Comparison of ENCODE assay signal across 8 cellular contexts in the genomic region with DNA sequence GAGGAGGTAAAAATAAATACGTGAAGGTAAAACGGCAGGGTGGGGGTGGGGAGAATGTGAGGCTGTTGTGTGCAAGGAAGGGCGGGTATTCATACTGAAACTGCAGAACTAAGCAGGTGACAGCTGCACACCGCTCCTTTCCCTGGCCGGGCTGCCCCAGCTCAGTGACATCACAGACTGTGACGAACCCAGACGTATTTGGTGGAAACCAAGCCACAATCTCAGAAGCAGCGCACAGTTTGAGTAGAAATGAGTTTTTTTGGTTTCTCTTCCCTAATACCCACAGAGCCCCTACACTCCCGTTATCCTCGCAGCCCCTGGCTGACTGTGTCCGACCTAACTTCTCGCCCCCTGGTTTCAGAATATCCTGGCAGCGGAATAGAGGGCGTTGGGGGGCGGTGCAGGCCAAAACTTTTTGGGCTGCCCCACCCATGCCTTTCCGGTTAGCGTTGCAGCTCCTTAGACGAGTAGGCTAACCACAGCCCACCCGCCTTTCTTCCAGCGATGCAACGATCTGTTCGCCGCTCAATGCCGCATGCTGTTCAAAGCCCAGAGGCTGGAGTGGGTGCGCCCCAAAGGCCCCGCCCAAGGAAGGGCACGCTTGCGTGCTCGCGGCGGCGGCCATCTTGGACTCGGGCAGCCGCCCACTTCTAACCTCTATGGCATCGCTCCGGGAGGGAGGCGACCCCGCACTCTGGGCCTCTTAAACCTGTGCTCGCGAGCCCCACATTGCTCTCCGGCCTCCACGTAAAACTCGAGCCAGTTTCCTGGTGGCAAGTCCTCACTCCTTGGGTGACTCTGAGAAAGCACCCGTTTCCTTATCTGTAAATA. TPM values are rescaled to one million over a fixed set of nuclear protein-coding genes. Genes with fewer than 3 reads are reported as not detected.
DNase-seq lines count a peak whose midpoint lies in the region; ATAC-seq, FAIRE-seq and TF ChIP-seq lines count a peak whose summit lies in the region.

No MANE protein-coding gene starts in this region.

- POLR2A ChIA-PET in AG04449 (lab: Yijun Ruan, JAX), result interaction anchor here (0.9 kb wide), 1 partner anchor 8 kb away, joined by 4 read pairs; no protein-coding TSS in a partner anchor

- no peaks in the 10 kb centered on the region for H3K27me3 ChIP-seq in keratinocyte (ENCODE audit: control insufficient read depth, extremely low read depth, insufficient read depth, low read length)

- H4K20me1 ChIP-seq in keratinocyte (ENCODE audit: control insufficient read depth, extremely low read depth, insufficient read depth, low read length), result no peaks in the 10 kb centered on the region

- H3K4me3 ChIP-seq in AG04449 (ENCODE audit: low read depth, low read length), result peak overlapping the region; percentile 64
- H3K4me3 ChIP-seq in keratinocyte (ENCODE audit: control insufficient read depth in 2 of 3, extremely low read depth in 1 of 3, insufficient read depth in 2 of 3, low read depth in 1 of 3, low read length in 3 of 3), result peak overlapping the region; percentile 22 to 76 (median 64)

- no peak for TF ChIP-seq CTCF in AG04449 (IDR thresholded peaks at IDR 0.05; ENCODE audit: insufficient read depth, low read length, missing control alignments)
- TF ChIP-seq CTCF in keratinocyte (optimal IDR thresholded peaks at IDR 0.05 in 1 of 3, IDR thresholded peaks at IDR 0.05 in 1 of 3, conservative IDR thresholded peaks at IDR 0.05 in 1 of 3; ENCODE audit: extremely low read depth in 1 of 3, insufficient read depth in 2 of 3, low read length in 3 of 3), result no peak

- H3K9ac ChIP-seq in keratinocyte (ENCODE audit: control insufficient read depth, extremely low read depth, insufficient read depth, low read length), result peak overlapping the region; percentile 79

- H3K79me2 ChIP-seq in keratinocyte (ENCODE audit: control insufficient read depth, insufficient read depth, low read length), result peaks cover 17% of the 10 kb centered on the region

- H2AFZ ChIP-seq in keratinocyte (ENCODE audit: control insufficient read depth, low read length), result peak overlapping the region; percentile 87

- dilution Hi-C loops in keratinocyte (cut with MboI; ENCODE audit: extremely low pct_ligation_motif_present, low sequenced_read_pairs), result no loop called here

- H3K9me1 ChIP-seq in keratinocyte (ENCODE audit: control insufficient read depth, extremely low read depth, insufficient read depth, low read length), result no peaks in the 10 kb centered on the region

- ATAC-seq in GM18873 (IDR thresholded peaks at IDR 0.05; ENCODE audit: low FRiP score, unreplicated experiment), result peak; percentile 76
- peak; percentile 71 for ATAC-seq in HG03103 (IDR thresholded peaks at IDR 0.05; ENCODE audit: low read depth, unreplicated experiment)

- H3K4me1 ChIP-seq in keratinocyte (ENCODE audit: control insufficient read depth, extremely low read depth, insufficient read depth, low read length), result peaks cover 25% of the 10 kb centered on the region

- H3K27ac ChIP-seq in caudate nucleus (ENCODE audit: low read depth, low read length), result peak overlapping the region; percentile 95
- peak overlapping the region; percentile 81 for H3K27ac ChIP-seq in keratinocyte (ENCODE audit: control insufficient read depth, insufficient read depth, low read length)

- CTCF ChIA-PET in AG04449 (lab: Yijun Ruan, JAX), result interaction anchor here (0.7 to 1.5 kb wide), 4 partner anchors 8 to 197 kb away, joined by 3 read pairs; no protein-coding TSS in a partner anchor

- no peak for FAIRE-seq in keratinocyte (lab: Jason Lieb, UNC)

- H3K36me3 ChIP-seq in keratinocyte (ENCODE audit: control insufficient read depth in 2 of 2, extremely low read depth in 1 of 2, insufficient read depth in 2 of 2, low read length in 2 of 2), result peaks cover 30 to 33% of the 10 kb centered on the region in 2 experiments

- H3K9me3 ChIP-seq in keratinocyte (ENCODE audit: control insufficient read depth, low read depth, low read length), result no peaks in the 10 kb centered on the region

- peak overlapping the region; percentile 90 for H3K4me2 ChIP-seq in keratinocyte (ENCODE audit: control insufficient read depth, extremely low read depth, insufficient read depth, low read depth, low read length)

- DNase-seq in AG04449 (ENCODE audit: low read depth, low spot score), result no peak
- DNase-seq in NCI-H226, result peak; percentile 62
- DNase-seq in activated CD4-positive, CD25-positive, alpha-beta regulatory T cell (lab: John Stamatoyannopoulos, UW), result peak; percentile 69 to 90 (median 81)
- peak in 58 of 61 donors; percentile 34 to 91 (median 74) for DNase-seq in caudate nucleus (lab: John Stamatoyannopoulos, UW)
- no peak for DNase-seq in keratinocyte (ENCODE audit: low read depth, low spot score)
- peak; percentile 96 for DNase-seq in stimulated activated CD4-positive, alpha-beta T cell treated with anti-CD3 and anti-CD28 coated beads, Interleukin-15, amount 100 ng/mL, for 24 hours

RNA-seq across cellular contexts. Expression of gene BAK1, which starts 9.1 kb away (rescaled TPM):
- 61.1 to 93.0 TPM (median 71.1 TPM) in 3 replicates for polyA plus RNA-seq in keratinocyte
- 5.8 TPM for polyA plus RNA-seq in keratinocyte (2011; ENCODE audit: low read depth)
- 62.2 and 89.3 TPM in 2 replicates for polyA plus RNA-seq in keratinocyte (2011; cell fraction: cytosol; rRNA removed)
- polyA plus RNA-seq in keratinocyte (2011; cell fraction: nucleus; rRNA removed), result 43.7 and 54.2 TPM in 2 replicates
- polyA plus RNA-seq in keratinocyte (2012; ENCODE audit: low replicate concordance), result 37.3 and 78.3 TPM in 2 replicates
- polyA minus RNA-seq in keratinocyte, result 77.2 to 120 TPM (median 120 TPM) in 3 replicates
- polyA minus RNA-seq in keratinocyte (2011; cell fraction: cytosol; rRNA and poly(A)+ RNA removed), result 138 TPM
- polyA minus RNA-seq in keratinocyte (2011; cell fraction: nucleus; rRNA and poly(A)+ RNA removed), result 39.0 and 43.5 TPM in 2 replicates

RNA-seq across cellular contexts. Expression of gene ITPR3, which starts 50.1 kb away (rescaled TPM):
- 43.3 to 78.0 TPM (median 45.0 TPM) in 3 replicates for polyA plus RNA-seq in keratinocyte
- 43.1 TPM for polyA plus RNA-seq in keratinocyte (2011; ENCODE audit: low read depth)
- polyA plus RNA-seq in keratinocyte (2011; cell fraction: cytosol; rRNA removed), result 39.3 and 57.7 TPM in 2 replicates
- polyA plus RNA-seq in keratinocyte (2011; cell fraction: nucleus; rRNA removed), result 283 and 333 TPM in 2 replicates
- 49.7 and 77.8 TPM in 2 replicates for polyA plus RNA-seq in keratinocyte (2012; ENCODE audit: low replicate concordance)
- polyA minus RNA-seq in keratinocyte, result 101 to 338 TPM (median 132 TPM) in 3 replicates
- polyA minus RNA-seq in keratinocyte (2011; cell fraction: cytosol; rRNA and poly(A)+ RNA removed), result 94.4 TPM
- 224 and 276 TPM in 2 replicates for polyA minus RNA-seq in keratinocyte (2011; cell fraction: nucleus; rRNA and poly(A)+ RNA removed)

Comparison
In these comparisons a context has a peak if more than half of its experiments do, and no peak if none do; other contexts are left out.
1. DNase-seq: peak in NCI-H226 (single experiment), activated CD4-positive, CD25-positive, alpha-beta regulatory T cell (4 of 4), caudate nucleus (58 of 61) and stimulated activated CD4-positive, alpha-beta T cell treated with anti-CD3 and anti-CD28 coated beads, Interleukin-15, amount 100 ng/mL, for 24 hours (single experiment); none in AG04449 (single experiment) and keratinocyte (single experiment).